7 cellular contexts compared by ENCODE assay signal in the genomic region with DNA sequence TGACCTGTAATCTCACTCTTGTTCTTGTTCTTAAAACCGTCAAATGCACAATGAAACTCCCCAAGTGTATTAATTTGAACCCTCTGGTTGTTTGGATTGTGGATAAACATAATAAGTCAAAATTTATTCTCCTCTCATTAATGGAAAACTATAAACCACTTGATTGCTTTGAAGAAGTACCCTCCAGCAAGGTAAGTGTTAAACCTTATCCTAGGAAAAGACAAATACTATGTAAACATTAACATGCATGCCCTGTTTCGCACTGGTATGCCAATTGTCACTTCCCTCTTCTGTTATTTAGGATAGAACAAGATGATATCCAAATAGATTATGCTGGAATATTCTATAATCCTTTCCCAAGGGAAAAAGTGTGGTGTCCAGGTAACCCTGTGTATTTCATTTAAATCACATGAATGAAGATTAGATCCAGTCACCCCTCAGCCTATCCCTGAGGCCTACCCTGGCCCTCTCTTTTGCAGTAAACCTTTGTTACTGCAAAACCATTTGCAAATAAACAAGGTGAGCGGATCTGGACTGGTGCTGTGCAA. TPM values are rescaled to one million over a fixed set of nuclear protein-coding genes. Genes with fewer than 3 reads are reported as not detected.
A peak's percentile ranks its signal among the peaks of the same experiment; 100 is the strongest.
DNase-seq lines count a peak whose midpoint lies in the region; ATAC-seq and TF ChIP-seq lines count a peak whose summit lies in the region.

No MANE protein-coding gene starts in this region.

- ATAC-seq in activated B cell treated with CpG ODN at 0.5 μM for 24 hours (ENCODE audit: low read depth), result no peak
- ATAC-seq in stimulated activated naive B cell treated with anti-CD40 and anti-IgM and Interleukin-4, amounts not matched to agents 10 μg/mL and 1 μg/mL and 100 μg/mL, for 72 hours (replicated peaks), result no peak
- no peak for ATAC-seq in GM19023 (IDR thresholded peaks at IDR 0.05; ENCODE audit: unreplicated experiment)

- H3K9me3 ChIP-seq in iPS-15b (ENCODE audit: control insufficient read depth, insufficient read depth, low read length), result no peaks in the 10 kb centered on the region

- H3K27ac Mint-ChIP-seq in HFFc6 (peak overlapping the region; percentile 77), activated B cell treated with CpG ODN at 0.5 μM for 24 hours (peak overlapping the region; percentile 91)
- H3K27ac Mint-ChIP-seq in stimulated activated naive B cell treated with anti-CD40 and anti-IgM and Interleukin-4, amounts not matched to agents 10 μg/mL and 1 μg/mL and 100 μg/mL, for 72 hours, result peak overlapping the region; percentile 84

- intact Hi-C loops in activated B cell treated with CpG ODN at 0.5 μM for 24 hours (cut with micrococcal nuclease), result loop anchor here (2.0 kb wide), 2 partner anchors 19 to 55 kb away; no protein-coding TSS in a partner anchor

- DNase-seq in HFFc6, result no peak
- DNase-seq in activated B cell treated with CpG ODN at 0.5 μM for 24 hours, result no peak
- no peak for DNase-seq in stimulated activated naive B cell treated with anti-CD40 and anti-IgM and Interleukin-4, amounts not matched to agents 10 μg/mL and 1 μg/mL and 100 μg/mL, for 72 hours
- DNase-seq in anterior cingulate cortex (lab: John Stamatoyannopoulos, UW), result no peak
- no peak for DNase-seq in T1000 (lab: John Stamatoyannopoulos, UW)

- H3K4me3 Mint-ChIP-seq in HFFc6 (peak overlapping the region; percentile 88), activated B cell treated with CpG ODN at 0.5 μM for 24 hours (peak overlapping the region; percentile 85)
- H3K4me3 Mint-ChIP-seq in stimulated activated naive B cell treated with anti-CD40 and anti-IgM and Interleukin-4, amounts not matched to agents 10 μg/mL and 1 μg/mL and 100 μg/mL, for 72 hours, result peak overlapping the region; percentile 85 to 87

- H3K27me3 Mint-ChIP-seq in HFFc6 (ENCODE audit: insufficient read depth), result peaks cover 1% of the 10 kb centered on the region
- no peaks in the 10 kb centered on the region for H3K27me3 Mint-ChIP-seq in activated B cell treated with CpG ODN at 0.5 μM for 24 hours
- no peaks in the 10 kb centered on the region for H3K27me3 Mint-ChIP-seq in stimulated activated naive B cell treated with anti-CD40 and anti-IgM and Interleukin-4, amounts not matched to agents 10 μg/mL and 1 μg/mL and 100 μg/mL, for 72 hours

- no peaks in the 10 kb centered on the region for H3K36me3 ChIP-seq in iPS-15b (ENCODE audit: control insufficient read depth, insufficient read depth, low read length)

- H3K4me3 ChIP-seq in iPS-15b (ENCODE audit: low read depth, low read length), result peak overlapping the region; percentile 59

- POLR2A ChIA-PET in activated B cell treated with CpG ODN at 0.5 μM for 24 hours (lab: Charles Lee), result interaction anchor here (0.5 to 3.5 kb wide), 7 partner anchors 40 to 1489 kb away, joined by 3 to 64 read pairs (median 5); a partner anchor contains a TSS

- H3K9me3 Mint-ChIP-seq in HFFc6 (peaks cover 8% of the 10 kb centered on the region; the same call in 1 of the 2 replicates), activated B cell treated with CpG ODN at 0.5 μM for 24 hours (peaks cover 8% of the 10 kb centered on the region)
- H3K9me3 Mint-ChIP-seq in stimulated activated naive B cell treated with anti-CD40 and anti-IgM and Interleukin-4, amounts not matched to agents 10 μg/mL and 1 μg/mL and 100 μg/mL, for 72 hours, result peaks cover 6 to 7% of the 10 kb centered on the region in 2 donors

- H3K4me1 ChIP-seq in iPS-15b (ENCODE audit: control insufficient read depth, insufficient read depth, low read length), result no peaks in the 10 kb centered on the region

- no peak for TF ChIP-seq CTCF in HFFc6 (IDR thresholded peaks at IDR 0.05)
- no peak for TF ChIP-seq CTCF in activated B cell treated with CpG ODN at 0.5 μM for 24 hours (IDR thresholded peaks at IDR 0.05)

- H3K4me1 Mint-ChIP-seq in HFFc6 (ENCODE audit: low read depth) (peaks cover 36% of the 10 kb centered on the region), activated B cell treated with CpG ODN at 0.5 μM for 24 hours (peaks cover 38% of the 10 kb centered on the region)
- H3K4me1 Mint-ChIP-seq in stimulated activated naive B cell treated with anti-CD40 and anti-IgM and Interleukin-4, amounts not matched to agents 10 μg/mL and 1 μg/mL and 100 μg/mL, for 72 hours, result peaks cover 22 to 41% of the 10 kb centered on the region in 2 donors

- H3K27me3 ChIP-seq in iPS-15b (ENCODE audit: control insufficient read depth, insufficient read depth, low read length), result no peaks in the 10 kb centered on the region

- peak overlapping the region; percentile 28 for H3K9ac ChIP-seq in iPS-15b (ENCODE audit: low read depth, low read length)

- CTCF ChIA-PET in activated B cell treated with CpG ODN at 0.5 μM for 24 hours (lab: Charles Lee), result no interaction called here

- H3K36me3 Mint-ChIP-seq in HFFc6 (ENCODE audit: low read depth) (peaks cover 40% of the 10 kb centered on the region), activated B cell treated with CpG ODN at 0.5 μM for 24 hours (ENCODE audit: low read depth) (peaks cover 33% of the 10 kb centered on the region)
- peaks cover 23 to 35% of the 10 kb centered on the region in 2 donors for H3K36me3 Mint-ChIP-seq in stimulated activated naive B cell treated with anti-CD40 and anti-IgM and Interleukin-4, amounts not matched to agents 10 μg/mL and 1 μg/mL and 100 μg/mL, for 72 hours

RNA-seq across cellular contexts. Expression of a gene that starts 1.3 kb away (rescaled TPM):
- 10 to 100 TPM; 66.6 to 94.2 (median 75.5) TPM for total RNA-seq in HFFc6 (2021; fragmentation: NEBNext Ultra II Directional; extraction: Animal tissue kit (Norgen Biotek cat#: 25700))
- total RNA-seq in activated B cell treated with CpG ODN at 0.5 μM for 24 hours, result 19.2 and 20.5 TPM in 2 replicates

RNA-seq across cellular contexts. Expression of a gene that starts 40.1 kb away (rescaled TPM):
- 10 to 100 TPM; 36.9 to 43.6 (median 39.7) TPM for total RNA-seq in HFFc6 (2021; fragmentation: NEBNext Ultra II Directional; extraction: Animal tissue kit (Norgen Biotek cat#: 25700))
- total RNA-seq in activated B cell treated with CpG ODN at 0.5 μM for 24 hours, result 27.4 and 28.5 TPM in 2 replicates

RNA-seq across cellular contexts. Expression of a gene that starts 57.0 kb away (rescaled TPM):
- 1,000 to 10,000 TPM; 1,288 to 1,437 (median 1,316) TPM for total RNA-seq in HFFc6 (2021; fragmentation: NEBNext Ultra II Directional; extraction: Animal tissue kit (Norgen Biotek cat#: 25700))
- total RNA-seq in activated B cell treated with CpG ODN at 0.5 μM for 24 hours, result 2,155 and 2,436 TPM in 2 replicates
